ENCODE assay signal across 8 cellular contexts in the genomic region with DNA sequence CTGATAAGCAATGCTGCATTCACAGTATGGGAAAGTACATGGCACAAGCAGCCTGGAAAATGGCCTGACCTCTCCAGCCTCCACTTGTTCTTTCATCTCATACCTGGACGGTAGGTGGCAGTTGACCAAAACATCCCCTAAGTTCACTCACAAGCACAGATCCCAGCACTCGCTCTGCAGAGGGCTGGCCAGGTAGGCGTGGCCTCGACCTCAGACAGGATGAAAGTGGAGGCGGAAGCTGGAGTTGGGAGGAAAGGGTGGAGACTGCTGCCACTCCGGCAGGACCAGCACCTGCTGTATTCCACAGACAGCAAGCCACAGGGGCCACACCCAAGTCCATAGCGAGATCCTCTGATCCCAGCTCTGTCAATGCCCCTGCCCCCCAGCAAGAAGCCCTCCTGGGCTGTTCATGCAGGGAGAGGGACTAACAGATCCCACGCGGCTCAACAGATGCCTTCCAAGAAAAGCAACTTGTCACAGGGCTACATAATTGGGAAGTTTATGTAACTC. TPM values are rescaled to one million over a fixed set of nuclear protein-coding genes. Genes with fewer than 3 reads are reported as not detected.
DNase-seq lines count a peak whose midpoint lies in the region; ATAC-seq, FAIRE-seq and TF ChIP-seq lines count a peak whose summit lies in the region.

No MANE protein-coding gene starts in this region.

- H3K27me3 ChIP-seq in foreskin keratinocyte (no peaks in the 10 kb centered on the region), pancreas (no peaks in the 10 kb centered on the region)

- TF ChIP-seq CTCF in foreskin keratinocyte (conservative IDR thresholded peaks at IDR 0.05) (peak; percentile 83), pancreas (IDR thresholded peaks at IDR 0.05) (peak; percentile 33 to 52 (median 49))

- WGBS in pancreas, 2 donors, result 2 to 4% methylated on average over 9 of the region's 9 CpGs

- peak; percentile 40 for ATAC-seq in T-helper 17 cell
- peak; percentile 86 for ATAC-seq in foreskin keratinocyte
- ATAC-seq in pancreas, result peak; percentile 86 to 92 (median 86)
- ATAC-seq in GM19324 (IDR thresholded peaks at IDR 0.05; ENCODE audit: low FRiP score, unreplicated experiment), result no peak

- H3K36me3 ChIP-seq in pancreas, result peaks cover 0 to 18% (median 3%) of the 10 kb centered on the region in 3 donors

- no peak for FAIRE-seq in pancreas (lab: Jason Lieb, UNC)

- intact Hi-C loops in pancreas (cut with DNase I), result no loop called here

- H3K27ac ChIP-seq in foreskin keratinocyte (no peak overlapping the region), pancreas (peak overlapping the region; percentile 53 to 86 (median 70))

- H3K27ac Mint-ChIP-seq in T-helper 17 cell, result no peak overlapping the region

- peak; percentile 14 to 26 for DNase-seq in activated CD4-positive, alpha-beta T cell treated with anti-CD3 and anti-CD28 coated beads for 4 hours
- no peak for DNase-seq in activated CD4-positive, alpha-beta T cell treated with anti-CD3 and anti-CD28 coated beads for 1 hour
- DNase-seq in NCI-H1092 treated with DMSO at 0.1 percent for 48 hours (lab: John Stamatoyannopoulos, UW) (peak; percentile 27), T-helper 17 cell (no peak), foreskin keratinocyte (peak; percentile 73 to 88), pancreas (peak; percentile 88 to 97 (median 96)), Ammon's horn (ENCODE audit: low spot score) (no peak)

- peak overlapping the region in 2 of 4 donors; percentile 18 to 32 for H3K4me3 ChIP-seq in pancreas

- no peaks in the 10 kb centered on the region for H3K27me3 Mint-ChIP-seq in T-helper 17 cell

- H3K4me1 ChIP-seq in foreskin keratinocyte (peaks cover 30% of the 10 kb centered on the region), pancreas (peaks cover 29 to 39% (median 36%) of the 10 kb centered on the region in 3 donors)

- H3K9me3 ChIP-seq in T-helper 17 cell (ENCODE audit: control insufficient read depth, low read length, poor library complexity, severe bottlenecking), result no peaks in the 10 kb centered on the region
- no peaks in the 10 kb centered on the region for H3K9me3 ChIP-seq in pancreas

- peaks cover 35% of the 10 kb centered on the region for H3K4me1 Mint-ChIP-seq in T-helper 17 cell

- H3K36me3 Mint-ChIP-seq in T-helper 17 cell (ENCODE audit: low read depth), result no peaks in the 10 kb centered on the region

- no peak overlapping the region for H3K4me3 Mint-ChIP-seq in T-helper 17 cell

RNA-seq across cellular contexts. Expression of a gene that starts 31.3 kb away (rescaled TPM):
- total RNA-seq in T-helper 17 cell, result 10 to 100 TPM; 16.5 to 17.7 TPM
- total RNA-seq in foreskin keratinocyte, result 8.4 and 8.5 TPM in 2 replicates
- polyA plus RNA-seq in foreskin keratinocyte, result 2.6 and 2.8 TPM in 2 replicates
- total RNA-seq in pancreas, result 10 to 100 TPM; 12.1 to 20.0 (median 13.1) TPM
- polyA plus RNA-seq in pancreas, result 10 to 100 TPM; 10.7 to 11.2 TPM

Comparison
In these comparisons a context has a peak if more than half of its experiments do, and no peak if none do; other contexts are left out.
1. DNase-seq: peak in activated CD4-positive, alpha-beta T cell treated with anti-CD3 and anti-CD28 coated beads for 4 hours (2 of 2), NCI-H1092 treated with DMSO at 0.1 percent for 48 hours (single experiment), foreskin keratinocyte (2 of 2) and pancreas (6 of 6); none in activated CD4-positive, alpha-beta T cell treated with anti-CD3 and anti-CD28 coated beads for 1 hour (single experiment), T-helper 17 cell (0 of 3) and Ammon's horn (single experiment).